In genomic region chr10:75465110-75465509, GRCh38 we compare ENCODE assay signal across 26 cellular contexts. TPM values are rescaled to one million over a fixed set of nuclear protein-coding genes. Genes with fewer than 3 reads are reported as not detected.
A peak's percentile ranks its signal among the peaks of the same experiment; 100 is the strongest.
DNase-seq lines count a peak whose midpoint lies in the region; ATAC-seq, FAIRE-seq and TF ChIP-seq lines count a peak whose summit lies in the region.
"Had no signal": no experiment of that assay in that cellular context is flagged by ENCODE, and none has a peak within 500 bp of the region (broad histone marks: within the 10 kb centered on the region; RNA-seq: fewer than 3 reads in every experiment).

No MANE protein-coding gene starts in this region.

- H3K4me1 ChIP-seq in GM23338 (ENCODE audit: insufficient read depth) (peaks cover 38% of the 10 kb centered on the region), neuronal stem cell (ENCODE audit: control insufficient read depth in 2 of 2, insufficient read depth in 1 of 2, low read depth in 1 of 2, low read length in 2 of 2) (peaks cover 2 to 6% of the 10 kb centered on the region in 2 donors), pancreas (no peaks in the 10 kb centered on the region), right cardiac atrium (ENCODE audit: control insufficient read depth, insufficient read depth, low read length) (peaks cover 16% of the 10 kb centered on the region)

- H3K27me3 Mint-ChIP-seq in GM23338 (ENCODE audit: insufficient read depth, low read depth, poor library complexity), result peaks cover 18% of the 10 kb centered on the region
- H3K27me3 Mint-ChIP-seq: activated CD4-positive, alpha-beta T cell treated with anti-CD3 and anti-CD28 coated beads, Interleukin-2, amount 10 ng/mL, durations not matched to agents 24 days and 14 days had no signal

- H3K27ac ChIP-seq in GM23338 (ENCODE audit: low read depth), result no peak overlapping the region
- H3K27ac ChIP-seq in neuronal stem cell (replicated peaks; ENCODE audit: low read length), result no peak overlapping the region
- H3K27ac ChIP-seq in pancreas, result peak overlapping the region in 1 of 4 donors; percentile 5
- H3K27ac ChIP-seq in right cardiac atrium (ENCODE audit: low read length), result no peak overlapping the region
- H3K27ac ChIP-seq: C4-2B, cardiac muscle cell had no signal

- no peak for FAIRE-seq in pancreas (lab: Jason Lieb, UNC)
- FAIRE-seq: D721Med had no signal

- no peak overlapping the region for H2BK12ac ChIP-seq in neuronal stem cell (ENCODE audit: low read length)

- no peaks in the 10 kb centered on the region for H3K36me3 ChIP-seq in GM23338 (ENCODE audit: insufficient read depth)
- H3K36me3 ChIP-seq in neuronal stem cell (replicated peaks in 1 of 2; ENCODE audit: control insufficient read depth in 2 of 2, insufficient read depth in 2 of 2, low read length in 2 of 2), result no peaks in the 10 kb centered on the region
- H3K36me3 ChIP-seq in pancreas, result no peaks in the 10 kb centered on the region
- H3K36me3 ChIP-seq: cardiac muscle cell, MG63 had no signal

- H3K4me2 ChIP-seq in GM23338 (no peak overlapping the region), neuronal stem cell (ENCODE audit: insufficient read depth, low read length, poor library complexity, severe bottlenecking) (no peak overlapping the region)

- H3K36me3 Mint-ChIP-seq in GM23338 (ENCODE audit: low read depth), result no peaks in the 10 kb centered on the region

- peaks cover 47% of the 10 kb centered on the region for H3K4me1 Mint-ChIP-seq in GM23338
- H3K4me1 Mint-ChIP-seq: activated CD4-positive, alpha-beta T cell treated with anti-CD3 and anti-CD28 coated beads, Interleukin-2, amount 10 ng/mL, durations not matched to agents 24 days and 14 days; activated naive CD8-positive, alpha-beta T cell treated with anti-CD3 and anti-CD28 coated beads, Interleukin-2, amount 50 U/mL, for 24 hours had no signal

- H3K27me3 ChIP-seq in GM23338 (ENCODE audit: insufficient read depth) (0 out of 2 replicates have a peak, but pooled peaks cover 3% of the 10 kb centered on the region), neuronal stem cell (ENCODE audit: control insufficient read depth in 3 of 3, insufficient read depth in 3 of 3, low read depth in 1 of 3, low read length in 3 of 3) (no peaks in the 10 kb centered on the region), pancreas (no peaks in the 10 kb centered on the region), right cardiac atrium (ENCODE audit: control insufficient read depth, insufficient read depth) (no peaks in the 10 kb centered on the region)
- H3K27me3 ChIP-seq: cardiac muscle cell, MG63 had no signal

- no peaks in the 10 kb centered on the region for H3K79me2 ChIP-seq in GM23338 (replicated peaks; ENCODE audit: insufficient read depth)

- no CpG with 5 or more reads among the region's 6 CpGs for WGBS in neuronal stem cell (ENCODE audit: extremely low coverage in 2 of 2, insufficient read length in 2 of 2, insufficient replicate concordance in 1 of 2), 2 donors
- WGBS in pancreas, 2 donors, result 79 to 80% methylated on average over 6 of the region's 6 CpGs
- 74% methylated on average over 6 of the region's 6 CpGs for WGBS in right cardiac atrium

- H3K9me2 ChIP-seq in GM23338 (ENCODE audit: insufficient read depth), result 0 out of 2 replicates have a peak, but pooled peaks cover 4% of the 10 kb centered on the region

- H3K23ac ChIP-seq in neuronal stem cell (ENCODE audit: low read depth, low read length, poor library complexity), result no peak overlapping the region

- H4K91ac ChIP-seq in neuronal stem cell (ENCODE audit: low read depth, low read length, poor library complexity), result no peak overlapping the region

- H3K14ac ChIP-seq in neuronal stem cell (ENCODE audit: low read length), result no peak overlapping the region

- H3K9ac ChIP-seq in neuronal stem cell (ENCODE audit: low read depth, low read length, poor library complexity), result no peak overlapping the region

- H3K4me3 Mint-ChIP-seq in GM23338, result no peak overlapping the region
- H3K4me3 Mint-ChIP-seq: activated CD4-positive, alpha-beta T cell treated with anti-CD3 and anti-CD28 coated beads, Interleukin-2, amount 10 ng/mL, durations not matched to agents 24 days and 14 days; activated naive CD8-positive, alpha-beta T cell treated with anti-CD3 and anti-CD28 coated beads, Interleukin-2, amount 50 U/mL, for 24 hours; H9; stimulated activated naive CD8-positive, alpha-beta T cell treated with anti-CD3 and anti-CD28 coated beads, Interleukin-15, Interleukin-2, amounts not matched to agents 100 ng/mL and 50 ng/mL, for 24 hours had no signal

- H2BK15ac ChIP-seq in neuronal stem cell (ENCODE audit: low read length), result no peak overlapping the region

- H2BK120ac ChIP-seq in neuronal stem cell (ENCODE audit: low read depth, low read length), result no peak overlapping the region

- 0 out of 2 replicates have a peak, but pooled peaks cover 7% of the 10 kb centered on the region for H3F3A ChIP-seq in GM23338 (replicated peaks; ENCODE audit: low read depth)

- no peak overlapping the region for H3K27ac Mint-ChIP-seq in GM23338
- H3K27ac Mint-ChIP-seq: activated CD4-positive, alpha-beta T cell treated with anti-CD3 and anti-CD28 coated beads, Interleukin-2, amount 10 ng/mL, durations not matched to agents 24 days and 14 days; activated naive CD8-positive, alpha-beta T cell treated with anti-CD3 and anti-CD28 coated beads, Interleukin-2, amount 50 U/mL, for 24 hours; activated T-helper 2 cell treated with anti-CD3 and anti-CD28 coated beads, Interferon-gamma antibody, Interleukin-2, Interleukin-4, amounts not matched to agents 10 μg/mL and 5 μg/mL and 100 μg/mL, durations not matched to agents 14 hours and 24 hours and 36 hours; H9; stimulated activated naive CD8-positive, alpha-beta T cell treated with anti-CD3 and anti-CD28 coated beads, Interleukin-15, Interleukin-2, amounts not matched to agents 100 ng/mL and 50 ng/mL, for 24 hours had no signal

- H2BK5ac ChIP-seq in neuronal stem cell (ENCODE audit: low read length), result no peak overlapping the region

- H3K4ac ChIP-seq in neuronal stem cell (ENCODE audit: low read length), result no peak overlapping the region

- no peak overlapping the region for H4K8ac ChIP-seq in neuronal stem cell (ENCODE audit: low read depth, low read length)

- intact Hi-C loops in pancreas (cut with DNase I) (no loop called here), right cardiac atrium (cut with DNase I) (no loop called here)

- H2AFZ ChIP-seq in GM23338 (peak overlapping the region; percentile 19), neuronal stem cell (ENCODE audit: low read length) (peak overlapping the region; percentile 79)

- no peaks in the 10 kb centered on the region for H3K9me3 Mint-ChIP-seq in GM23338
- H3K9me3 Mint-ChIP-seq: activated CD4-positive, alpha-beta T cell treated with anti-CD3 and anti-CD28 coated beads, Interleukin-2, amount 10 ng/mL, durations not matched to agents 24 days and 14 days; activated naive CD8-positive, alpha-beta T cell treated with anti-CD3 and anti-CD28 coated beads, Interleukin-2, amount 50 U/mL, for 24 hours; activated T-helper 2 cell treated with anti-CD3 and anti-CD28 coated beads, Interferon-gamma antibody, Interleukin-2, Interleukin-4, amounts not matched to agents 10 μg/mL and 5 μg/mL and 100 μg/mL, durations not matched to agents 14 hours and 24 hours and 36 hours; H9; stimulated activated naive CD8-positive, alpha-beta T cell treated with anti-CD3 and anti-CD28 coated beads, Interleukin-15, Interleukin-2, amounts not matched to agents 100 ng/mL and 50 ng/mL, for 24 hours had no signal

- no peaks in the 10 kb centered on the region for H3K79me1 ChIP-seq in neuronal stem cell (ENCODE audit: low read depth, low read length)

- no peak overlapping the region for H3K18ac ChIP-seq in neuronal stem cell (ENCODE audit: low read length)

- H2AK5ac ChIP-seq in neuronal stem cell (ENCODE audit: low read depth, low read length), result no peak overlapping the region

- TF ChIP-seq CTCF in GM23338 (conservative IDR thresholded peaks at IDR 0.05; ENCODE audit: low read depth in 2 of 2) (no peak), pancreas (IDR thresholded peaks at IDR 0.05) (no peak)

- no peaks in the 10 kb centered on the region for H4K20me1 ChIP-seq in GM23338 (replicated peaks; ENCODE audit: insufficient read depth)

- DNase-seq in GM23338 (ENCODE audit: low spot score) (no peak), NOMO-1 treated with DMSO at 0.1 percent for 48 hours (lab: John Stamatoyannopoulos, UW; ENCODE audit: unreplicated experiment) (peak; percentile 65), neuronal stem cell (ENCODE audit: low spot score) (no peak), pancreas (no peak), amygdala (lab: John Stamatoyannopoulos, UW) (no peak), right cardiac atrium (no peak)
- DNase-seq: ACHN; activated CD4-positive, alpha-beta T cell treated with anti-CD3 and anti-CD28 coated beads, Interleukin-2, amount 10 ng/mL, durations not matched to agents 24 days and 14 days; activated naive CD8-positive, alpha-beta T cell treated with anti-CD3 and anti-CD28 coated beads, Interleukin-2, amount 50 U/mL, for 24 hours; erythroblast; H9; left colon; MG63; mucosa of descending colon; NCI-H187 treated with DMSO at 0.1 percent for 48 hours; NCI-H345; NK-92 treated with Interleukin-12 subunit alpha and Interleukin-12 subunit beta, amount 100 ng/mL, for 24 hours; occipital lobe; stimulated activated CD4-positive, alpha-beta T cell treated with anti-CD3 and anti-CD28 coated beads, Interleukin-2, amount 100 ng/mL, for 24 hours had no signal

- H3K4me3 ChIP-seq in GM23338, result no peak overlapping the region
- no peak overlapping the region for H3K4me3 ChIP-seq in neuronal stem cell (ENCODE audit: low read length in 2 of 2)
- no peak overlapping the region for H3K4me3 ChIP-seq in pancreas
- H3K4me3 ChIP-seq in right cardiac atrium (ENCODE audit: low read length), result no peak overlapping the region
- H3K4me3 ChIP-seq: cardiac muscle cell, MG63, mucosa of descending colon had no signal

- H3K9me3 ChIP-seq in neuronal stem cell (replicated peaks in 1 of 2; ENCODE audit: control insufficient read depth in 2 of 2, insufficient read depth in 1 of 2, low read depth in 1 of 2, low read length in 2 of 2) (no peaks in the 10 kb centered on the region), pancreas (no peaks in the 10 kb centered on the region), right cardiac atrium (ENCODE audit: control insufficient read depth, low read length) (no peaks in the 10 kb centered on the region)
- H3K9me3 ChIP-seq: MG63, mucosa of descending colon had no signal

- ATAC-seq in GM23338 (no peak), esophagus mucosa (peak; percentile 64), pancreas (no peak), HG03175 (IDR thresholded peaks at IDR 0.05; ENCODE audit: unreplicated experiment) (no peak), right cardiac atrium (no peak)
- ATAC-seq: activated naive CD8-positive, alpha-beta T cell treated with anti-CD3 and anti-CD28 coated beads, Interleukin-2, amount 50 U/mL, for 24 hours; left colon; mucosa of descending colon had no signal

TF ChIP-seq in GM23338, 12 proteins besides CTCF, POLR2A, EP300 and RAD21 (continues in another document):
- no peak for TF ChIP-seq EZH2 (IDR thresholded peaks at IDR 0.05; ENCODE audit: low read depth, unreplicated experiment)

RNA-seq across cellular contexts. Expression of gene LRMDA, which starts 33.7 kb away (rescaled TPM):
- total RNA-seq in GM23338 (2014; rRNA removed; shearing (Covaris generic)), result 0.90 TPM in 1 of 2 replicates, not detected in the other
- polyA plus RNA-seq in GM23338 (2016; fragmentation: Nextera tagmentation; extraction: Ambion mirVana) (1.6 and 1.8 TPM in 2 replicates), pancreas (10 to 100 TPM; 11.9 to 15.0 TPM), right cardiac atrium (48.8 TPM)
- total RNA-seq in esophagus mucosa (1.8 TPM), pancreas (10 to 100 TPM in 5 of 6 donors, 1 to 10 TPM in 1; 4.6 to 21.2 (median 13.4) TPM), right cardiac atrium (10 to 100 TPM; 42.7 to 97.9 (median 55.1) TPM)
- polyA plus RNA-seq in neuronal stem cell (2013, experiment 1 of 2), result 0.22 TPM
- 0.15 TPM for polyA plus RNA-seq in neuronal stem cell (2013, experiment 2 of 2)
- total RNA-seq: activated CD4-positive, alpha-beta T cell treated with anti-CD3 and anti-CD28 coated beads, Interleukin-2, amount 10 ng/mL, durations not matched to agents 24 days and 14 days; activated T-helper 2 cell treated with anti-CD3 and anti-CD28 coated beads, Interferon-gamma antibody, Interleukin-2, Interleukin-4, amounts not matched to agents 10 μg/mL and 5 μg/mL and 100 μg/mL, durations not matched to agents 14 hours and 24 hours and 36 hours had no signal
